21 cellular contexts compared by ENCODE assay signal in genomic region chr2:163198972-163199371, GRCh38.
DNase-seq lines count a peak whose midpoint lies in the region; ATAC-seq and TF ChIP-seq lines count a peak whose summit lies in the region.
"Had no signal": no experiment of that assay in that cellular context is flagged by ENCODE, and none has a peak within 500 bp of the region (broad histone marks: within the 10 kb centered on the region; RNA-seq: fewer than 3 reads in every experiment).

No MANE protein-coding gene starts in this region.

- H2BK15ac ChIP-seq in H9 (ENCODE audit: low read depth, low read length) = no peak overlapping the region

- peaks cover under 1% of the 10 kb centered on the region; the same call in 1 of the 2 replicates for H3K27me3 ChIP-seq in PC-3 (ENCODE audit: low read length)
- H3K27me3 ChIP-seq in stomach = no peaks in the 10 kb centered on the region
- H3K27me3 ChIP-seq in H9 (ENCODE audit: insufficient read depth, low read length) = no peaks in the 10 kb centered on the region
- H3K27me3 ChIP-seq: BLaER1 had no signal

- no peaks in the 10 kb centered on the region for H3K36me3 Mint-ChIP-seq in H9 (ENCODE audit: insufficient read depth in 1 of 3, low read depth in 3 of 3)
- H3K36me3 Mint-ChIP-seq: CD4-positive, CD25-positive, alpha-beta regulatory T cell; IgD-negative memory B cell had no signal

- no peak overlapping the region for H2BK20ac ChIP-seq in H9 (ENCODE audit: low read depth, low read length, poor library complexity, severe bottlenecking)

- H3K27ac ChIP-seq in PC-3 (ENCODE audit: low read length) = no peak overlapping the region
- no peak overlapping the region for H3K27ac ChIP-seq in stomach
- no peak overlapping the region for H3K27ac ChIP-seq in H9 (ENCODE audit: insufficient read length, low read depth, low read length)
- H3K27ac ChIP-seq: BLaER1, HL-60 had no signal

- no peak overlapping the region; a peak in 1 of 7 replicates for H3K27ac Mint-ChIP-seq in H9
- H3K27ac Mint-ChIP-seq: CD4-positive, CD25-positive, alpha-beta regulatory T cell; IgD-negative memory B cell had no signal

- no peak overlapping the region for H3K4ac ChIP-seq in H9 (ENCODE audit: low read depth, low read length)

- H3K27me3 Mint-ChIP-seq in H9 (ENCODE audit: low read depth) = no peaks in the 10 kb centered on the region
- H3K27me3 Mint-ChIP-seq: CD4-positive, CD25-positive, alpha-beta regulatory T cell; IgD-negative memory B cell had no signal

- H3K9me3 ChIP-seq in PC-3 (ENCODE audit: low read length) = no peaks in the 10 kb centered on the region
- H3K9me3 ChIP-seq in stomach = peaks cover 0 to 5% (median 0%) of the 10 kb centered on the region in 4 donors
- no peaks in the 10 kb centered on the region for H3K9me3 ChIP-seq in H9 (ENCODE audit: control insufficient read depth, low read depth, low read length)
- H3K9me3 ChIP-seq: BLaER1 had no signal

- WGBS in stomach, 5 donors = 62 to 80% (median 69%) methylated on average over 2 of the region's 2 CpGs
- no CpG with 5 or more reads among the region's 2 CpGs for WGBS in H9 (ENCODE audit: extremely low coverage, insufficient read length, low lambda C conversion rate)

- H4K8ac ChIP-seq in H9 (replicated peaks; ENCODE audit: insufficient read length, low read depth, low read length) = no peak overlapping the region

- H4K5ac ChIP-seq in H9 (ENCODE audit: insufficient read length, low read depth, low read length) = no peak overlapping the region

- H3K36me3 ChIP-seq in PC-3 (ENCODE audit: low read depth, low read length) (no peaks in the 10 kb centered on the region), stomach (no peaks in the 10 kb centered on the region)
- H3K36me3 ChIP-seq: BLaER1 had no signal

- H3K14ac ChIP-seq in H9 (ENCODE audit: insufficient read depth, low read length) = no peak overlapping the region

- H3K9me2 ChIP-seq in PC-3 (replicated peaks; ENCODE audit: low read length) = no peaks in the 10 kb centered on the region
- H3K9me2 ChIP-seq: SK-N-SH had no signal

- TF ChIP-seq CTCF in PC-3 (conservative IDR thresholded peaks at IDR 0.05; ENCODE audit: low read depth, low read length) (no peak), stomach (IDR thresholded peaks at IDR 0.05) (no peak), H9 (conservative IDR thresholded peaks at IDR 0.05) (no peak)

- no peaks in the 10 kb centered on the region for H3K4me1 ChIP-seq in PC-3 (ENCODE audit: insufficient read depth, low read length)
- H3K4me1 ChIP-seq in stomach = no peaks in the 10 kb centered on the region
- no peaks in the 10 kb centered on the region for H3K4me1 ChIP-seq in H9 (ENCODE audit: insufficient read depth, low read length)
- H3K4me1 ChIP-seq: BLaER1 had no signal

- no peak overlapping the region for H2BK12ac ChIP-seq in H9 (ENCODE audit: insufficient read length, low read depth, low read length)

- no peaks in the 10 kb centered on the region for H3F3A ChIP-seq in PC-3 (ENCODE audit: low read length, unreplicated experiment)

- intact Hi-C loops in PC-3 (cut with micrococcal nuclease) (no loop called here), stomach (cut with DNase I; ENCODE audit: low total_unique reads) (no loop called here)

- CTCF ChIA-PET in PC-3 (lab: Charles Lee) = no interaction called here

- H3T11ph ChIP-seq in H9 (ENCODE audit: low read length) = no peak overlapping the region

- H3K56ac ChIP-seq in H9 (ENCODE audit: insufficient read length, low read depth, low read length) = no peak overlapping the region

- H3K23me2 ChIP-seq in H9 (ENCODE audit: insufficient read length, low read depth, low read length, poor library complexity, severe bottlenecking) = no peaks in the 10 kb centered on the region

- H2BK120ac ChIP-seq in H9 (ENCODE audit: low read depth, low read length, poor library complexity, severe bottlenecking) = no peak overlapping the region

- no TSS peak for BruUV-seq in PC-3 (replicated peaks; lab: Mats Ljungman, UMichigan)

- POLR2A ChIA-PET in PC-3 (lab: Charles Lee; ENCODE audit: unreplicated experiment) = no interaction called here

- H3K18ac ChIP-seq in H9 (ENCODE audit: insufficient read length, low read depth, low read length) = no peak overlapping the region

- peaks cover 0 to 2% of the 10 kb centered on the region in 2 experiments; a peak in 1 of 5 replicates for H3K9me3 Mint-ChIP-seq in H9
- H3K9me3 Mint-ChIP-seq: IgD-negative memory B cell had no signal

- no peak overlapping the region for H4K91ac ChIP-seq in H9 (ENCODE audit: insufficient read length, low read depth, low read length)

- no peak overlapping the region for H3K23ac ChIP-seq in H9 (ENCODE audit: insufficient read length, low read depth, low read length)

- DNase-seq in G401 (ENCODE audit: low spot score) (peak; percentile 33), PC-3 (peak; percentile 8), fibroblast of gingiva (ENCODE audit: low read depth) (peak; percentile 2), renal cortical epithelial cell (ENCODE audit: low read depth) (peak; percentile 63), stomach (no peak), H9 (no peak)
- no peak for DNase-seq in effector CD4-positive, alpha-beta T cell
- DNase-seq: CD4-positive, CD25-positive, alpha-beta regulatory T cell; GDM1; NCI-H1092; NCI-H1417 treated with DMSO at 0.1 percent for 48 hours; NCI-H1694 treated with DMSO at 0.1 percent for 48 hours; NCI-H446 treated with DMSO at 0.1 percent for 48 hours; NCI-H526; SK-N-SH; SW 1271 had no signal

- in situ Hi-C loops in G401 (cut with HindIII; ENCODE audit: low sequenced_read_pairs) = no loop called here

- H2AK5ac ChIP-seq in H9 (ENCODE audit: insufficient read length, low read length) = no peak overlapping the region

- H2BK5ac ChIP-seq in H9 (ENCODE audit: insufficient read length, low read length) = no peak overlapping the region

- H4K20me1 ChIP-seq in PC-3 (ENCODE audit: low read length) (no peaks in the 10 kb centered on the region), H9 (ENCODE audit: control insufficient read depth, insufficient read depth, insufficient read length) (no peaks in the 10 kb centered on the region)
- H4K20me1 ChIP-seq: BLaER1 had no signal

- TF ChIP-seq EP300 in stomach (IDR thresholded peaks at IDR 0.05) = no peak

- H3K4me3 ChIP-seq in PC-3 (ENCODE audit: low read length) (no peak overlapping the region), stomach (no peak overlapping the region)
- H3K4me3 ChIP-seq: BLaER1 had no signal

- H3K79me2 ChIP-seq in PC-3 (ENCODE audit: low read length) = no peaks in the 10 kb centered on the region
- no peaks in the 10 kb centered on the region for H3K79me2 ChIP-seq in H9 (ENCODE audit: insufficient read depth, low read length)

- H3K4me2 ChIP-seq in PC-3 (ENCODE audit: low read length) (no peak overlapping the region), H9 (ENCODE audit: insufficient read depth, insufficient read length, low read length) (no peak overlapping the region)
- H3K4me2 ChIP-seq: BLaER1, SK-N-SH had no signal

- H3K79me1 ChIP-seq in H9 (ENCODE audit: insufficient read depth, low read depth, low read length, poor library complexity, severe bottlenecking) = no peaks in the 10 kb centered on the region

- no peak overlapping the region for H3K9ac ChIP-seq in PC-3 (ENCODE audit: low read length)
- H3K9ac ChIP-seq in H9 (ENCODE audit: extremely low read depth, insufficient read length, low read length) = no peak overlapping the region
- H3K9ac ChIP-seq: BLaER1, SK-N-SH had no signal

- peaks cover 3 to 6% of the 10 kb centered on the region in 2 experiments; a peak in 3 of 4 replicates for H3K4me1 Mint-ChIP-seq in H9
- H3K4me1 Mint-ChIP-seq: CD4-positive, CD25-positive, alpha-beta regulatory T cell; IgD-negative memory B cell had no signal

- H2AFZ ChIP-seq in PC-3 (ENCODE audit: low read length) = no peak overlapping the region
- H2AFZ ChIP-seq in H9 (ENCODE audit: low read length) = no peak overlapping the region

- no peak for ATAC-seq in PC-3
- ATAC-seq: HCT116, Panc1 had no signal

- no peak for TF ChIP-seq POLR2A in stomach (IDR thresholded peaks at IDR 0.05)

- no peak overlapping the region for H3K4me3 Mint-ChIP-seq in H9
- H3K4me3 Mint-ChIP-seq: CD4-positive, CD25-positive, alpha-beta regulatory T cell; IgD-negative memory B cell had no signal

Comparison
In these comparisons a context has a peak if more than half of its experiments do, and no peak if none do; other contexts are left out.
1. DNase-seq: peak in G401 (single experiment), PC-3 (single experiment), fibroblast of gingiva (single experiment) and renal cortical epithelial cell (single experiment); none in stomach (single experiment), H9 (single experiment) and effector CD4-positive, alpha-beta T cell (single experiment).